Comparison of ENCODE assay signal across 23 cellular contexts in genomic region chrX:154012336-154012991, GRCh38. TPM values are rescaled to one million over a fixed set of nuclear protein-coding genes. Genes with fewer than 3 reads are reported as not detected.
A peak's percentile ranks its signal among the peaks of the same experiment; 100 is the strongest.
DNase-seq lines count a peak whose midpoint lies in the region; FAIRE-seq and TF ChIP-seq lines count a peak whose summit lies in the region.
"Had no signal": no experiment of that assay in that cellular context is flagged by ENCODE, and none has a peak within 500 bp of the region (broad histone marks: within the 10 kb centered on the region; RNA-seq: fewer than 3 reads in every experiment).

No MANE protein-coding gene starts in this region.

- FAIRE-seq in small intestine (lab: Jason Lieb, UNC) = no peak
- FAIRE-seq: islet of Langerhans, TTC549 had no signal

- H3K36me3 ChIP-seq in small intestine (ENCODE audit: control insufficient read depth in 2 of 2, insufficient read depth in 2 of 2, low read length in 2 of 2) = peaks cover 0 to 4% of the 10 kb centered on the region in 2 donors

- H3K9me3 ChIP-seq in small intestine (ENCODE audit: control insufficient read depth, low read depth) = no peaks in the 10 kb centered on the region
- H3K9me3 ChIP-seq: mucosa of descending colon, spleen had no signal

- TF ChIP-seq POLR2A in lower leg skin (IDR thresholded peaks at IDR 0.05) = no peak

- H3K27me3 ChIP-seq in layer of hippocampus (ENCODE audit: control insufficient read depth, insufficient read depth, low read length) = no peaks in the 10 kb centered on the region
- no peaks in the 10 kb centered on the region for H3K27me3 ChIP-seq in small intestine (ENCODE audit: control insufficient read depth in 2 of 2, insufficient read depth in 2 of 2, low read length in 2 of 2)

- H3K4me3 ChIP-seq in small intestine (ENCODE audit: low read depth in 1 of 2, low read length in 2 of 2) (no peak overlapping the region), lower leg skin (ENCODE audit: low read depth, poor library complexity, severe bottlenecking) (no peak overlapping the region)
- H3K4me3 ChIP-seq: mucosa of descending colon, spleen had no signal

- H3K27ac ChIP-seq in angular gyrus (ENCODE audit: low read depth, low read length) (peak overlapping the region; percentile 74), layer of hippocampus (ENCODE audit: low read depth, low read length) (peak overlapping the region; percentile 76), small intestine (ENCODE audit: low read depth in 1 of 2, low read length in 1 of 2) (peak overlapping the region in 1 of 2 donors; percentile 75)

- intact Hi-C loops in lower leg skin (cut with DNase I; ENCODE audit: low total_unique reads) = no loop called here

- TF ChIP-seq CTCF in lower leg skin (IDR thresholded peaks at IDR 0.05) = no peak

- 40 to 66% (median 64%) methylated on average over 17 of the region's 17 CpGs for WGBS in small intestine, 3 donors
- WGBS in lower leg skin, 2 donors = 79 to 85% methylated on average over 4 to 17 of the region's 17 CpGs

- no peaks in the 10 kb centered on the region for H3K4me1 ChIP-seq in small intestine (ENCODE audit: control insufficient read depth in 2 of 2, insufficient read depth in 1 of 2, low read depth in 1 of 2, low read length in 1 of 2)

- DNase-seq in ELF-1 (ENCODE audit: low read depth, low spot score) (peak; percentile 43), small intestine (peak; percentile 77), lower leg skin (ENCODE audit: low spot score in 2 of 2) (no peak), iPS-NIHi7 (ENCODE audit: extremely low spot score) (no peak)
- no peak for DNase-seq in central memory CD4-positive, alpha-beta T cell
- DNase-seq in NK-92 treated with Interleukin-12 subunit alpha and Interleukin-12 subunit beta, amount 100 ng/mL, for 24 hours (lab: John Stamatoyannopoulos, UW) = no peak
- DNase-seq: activated CD4-positive, alpha-beta T cell treated with anti-CD3 and anti-CD28 coated beads, Interleukin-2, amount 50 U/mL, for 4 hours; activated naive CD8-positive, alpha-beta T cell treated with anti-CD3 and anti-CD28 coated beads, Interleukin-2, amount 50 U/mL, for 24 hours; activated T-cell treated with anti-CD3 and anti-CD28 coated beads, Interleukin-2, amount 50 U/mL, for 24 hours; AML-193; cerebellar nuclear complex; Kasumi-1; mucosa of descending colon; NCI-H1436; NCI-H524 treated with DMSO at 0.1 percent for 48 hours; occipital lobe; PC-3; spleen; stimulated activated naive CD8-positive, alpha-beta T cell treated with anti-CD3 and anti-CD28 coated beads, Interleukin-15, Interleukin-2, amounts not matched to agents 100 U/mL and 50 U/mL, for 24 hours had no signal

RNA-seq across cellular contexts. Expression of gene IRAK1, which starts 7.2 kb away (rescaled TPM):
- polyA plus RNA-seq in small intestine = 100 to 1,000 TPM; 115 to 135 (median 118) TPM
- total RNA-seq in lower leg skin = 10 to 100 TPM; 57.5 to 67.4 (median 60.6) TPM

RNA-seq across cellular contexts. Expression of gene TMEM187, which starts 39.9 kb away (rescaled TPM):
- 10 to 100 TPM in 1 of 3 donors, 1 to 10 TPM in 2; 4.2 to 10.1 (median 4.3) TPM for polyA plus RNA-seq in small intestine
- total RNA-seq in lower leg skin = 10 to 100 TPM; 10.1 to 21.6 (median 14.4) TPM

RNA-seq across cellular contexts. Expression of gene HCFC1, which starts 40.8 kb away (rescaled TPM):
- 10 to 100 TPM in 1 of 3 donors, 1 to 10 TPM in 2; 7.6 to 29.6 (median 9.5) TPM for polyA plus RNA-seq in small intestine
- total RNA-seq in lower leg skin = 10 to 100 TPM; 32.6 to 51.6 (median 40.9) TPM

Comparison
In these comparisons a context has a peak if more than half of its experiments do, and no peak if none do; other contexts are left out.
1. DNase-seq: peak in ELF-1 (single experiment) and small intestine (single experiment); none in lower leg skin (0 of 2), central memory CD4-positive, alpha-beta T cell (single experiment), NK-92 treated with Interleukin-12 subunit alpha and Interleukin-12 subunit beta, amount 100 ng/mL, for 24 hours (single experiment) and iPS-NIHi7 (single experiment).